8 cellular contexts compared by ENCODE assay signal in the genomic region with DNA sequence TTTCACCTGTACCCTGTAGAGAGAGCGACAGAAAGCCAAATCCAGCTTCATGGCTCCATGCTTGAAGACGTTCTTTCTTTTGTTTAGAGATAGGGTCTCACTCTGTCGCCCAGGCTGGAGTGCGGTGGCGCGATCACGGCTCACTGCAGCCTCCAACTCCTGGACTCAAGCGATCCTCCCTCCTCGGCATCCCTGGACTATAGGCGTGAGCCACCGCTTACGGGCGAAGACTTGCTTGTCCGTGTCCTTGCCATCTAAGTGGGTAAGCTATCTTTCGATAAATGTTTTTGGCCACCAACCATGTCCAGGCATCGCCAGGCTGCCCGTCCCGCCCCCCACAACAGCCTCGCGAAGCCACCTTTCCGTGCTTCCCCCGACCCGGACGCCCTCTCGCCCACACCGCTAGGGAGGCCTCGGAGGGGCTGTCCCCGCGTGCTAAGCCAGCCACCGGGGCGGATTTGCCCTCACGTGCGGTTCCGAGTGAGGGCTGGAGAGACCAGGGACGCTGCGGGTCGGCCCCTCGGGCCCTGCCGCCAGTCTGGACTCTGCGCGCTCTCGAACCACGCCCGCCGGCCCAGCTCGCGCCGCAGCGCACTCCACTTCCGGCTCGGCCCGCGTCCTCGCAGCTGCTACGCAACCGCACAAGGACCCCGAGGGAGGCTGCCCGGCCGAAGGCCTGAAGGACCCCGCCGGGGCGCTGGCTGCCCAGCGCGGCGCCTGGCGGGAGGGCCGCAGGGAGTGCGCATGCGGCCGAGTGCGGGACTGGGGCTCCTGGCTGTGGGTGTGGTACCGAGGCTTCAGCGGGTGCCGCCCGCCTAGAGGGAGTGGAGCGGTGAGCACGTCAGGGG. TPM values are rescaled to one million over a fixed set of nuclear protein-coding genes. Genes with fewer than 3 reads are reported as not detected.
DNase-seq lines count a peak whose midpoint lies in the region; ATAC-seq lines count a peak whose summit lies in the region.
"Not testable (repeated sequence)": the region's sequence is repeated elsewhere in the genome, so short reads cannot be mapped to it uniquely, and the experiment has no call there.

A gene (minus strand): TSS at position 604 of the 848 bp plus-strand sequence. CDS start 1,342 bp downstream, outside the sequence.

- not testable (repeated sequence) for H3K9me3 ChIP-seq in effector memory CD4-positive, alpha-beta T cell (ENCODE audit: control insufficient read depth, low read length)

- POLR2A ChIA-PET in activated CD8-positive, alpha-beta memory T cell treated with anti-CD3 and anti-CD28 coated beads for 36 hours (lab: Charles Lee) = not testable (repeated sequence)

- H3K36me3 ChIP-seq in effector memory CD4-positive, alpha-beta T cell (ENCODE audit: control insufficient read depth, insufficient read depth, low read length) = not testable (repeated sequence)

- CTCF ChIA-PET in activated CD8-positive, alpha-beta memory T cell treated with anti-CD3 and anti-CD28 coated beads for 36 hours (lab: Charles Lee) = not testable (repeated sequence)

- H3K4me3 ChIP-seq in effector memory CD4-positive, alpha-beta T cell (ENCODE audit: insufficient read depth, low read depth, low read length, poor library complexity, severe bottlenecking) = peak within 1 kb of the TSS; percentile 56

- peak; percentile 70 for DNase-seq in CMK (ENCODE audit: low read depth)
- peak; percentile 87 for DNase-seq in HK-2 (ENCODE audit: unreplicated experiment)
- DNase-seq in NK-92 treated with Interleukin-12 subunit alpha and Interleukin-12 subunit beta, amount 100 ng/mL, for 24 hours (lab: John Stamatoyannopoulos, UW) = peak; percentile 74
- peak; percentile 77 to 84 (median 83) for DNase-seq in effector memory CD4-positive, alpha-beta T cell
- peak; percentile 85 for DNase-seq in medulla oblongata (ENCODE audit: extremely low spot score)
- DNase-seq in stimulated activated CD4-positive, alpha-beta T cell treated with anti-CD3 and anti-CD28 coated beads, TNF-alpha, amount 100 ng/mL, for 24 hours (ENCODE audit: low read depth in 3 of 3) = peak; percentile 74 to 85 (median 80)

- peak; percentile 93 for ATAC-seq in GM19467 (IDR thresholded peaks at IDR 0.05; ENCODE audit: unreplicated experiment)

- not testable (repeated sequence) for H3K4me1 ChIP-seq in effector memory CD4-positive, alpha-beta T cell (ENCODE audit: control insufficient read depth, insufficient read depth, low read length, poor library complexity, severe bottlenecking)

- H3K27me3 ChIP-seq in effector memory CD4-positive, alpha-beta T cell (replicated peaks; ENCODE audit: control insufficient read depth, insufficient read depth, low read length, poor library complexity, severe bottlenecking) = not testable (repeated sequence)

- peak within 1 kb of the TSS; percentile 42 for H3K27ac ChIP-seq in effector memory CD4-positive, alpha-beta T cell (ENCODE audit: insufficient read depth, low read length, poor library complexity, severe bottlenecking)

RNA-seq across cellular contexts. Expression of the gene that starts here (rescaled TPM):
- 10 to 100 TPM; 30.6 to 33.7 TPM for total RNA-seq in activated CD8-positive, alpha-beta memory T cell treated with anti-CD3 and anti-CD28 coated beads for 36 hours

Comparison
In these comparisons a context has a peak if more than half of its experiments do, and no peak if none do; other contexts are left out.
1. Peak in every context shown above with its lines: DNase-seq, ATAC-seq, H3K4me3 ChIP-seq and H3K27ac ChIP-seq.